In genomic region chrX:2345562-2345961, GRCh38 we compare ENCODE assay signal across 6 cellular contexts.
"Had no signal": no experiment of that assay in that cellular context is flagged by ENCODE, and none has a peak within 500 bp of the region (broad histone marks: within the 10 kb centered on the region; RNA-seq: fewer than 3 reads in every experiment).

No MANE protein-coding gene starts in this region.

- H3K36me3 ChIP-seq: HAP-1 had no signal

- H3K27ac ChIP-seq: GM23248 had no signal

- H3K9me3 ChIP-seq: HAP-1 had no signal

- H3K27me3 Mint-ChIP-seq: IgD-negative memory B cell had no signal

- H3K4me1 ChIP-seq: HAP-1 had no signal

- DNase-seq: GM23248, GOT3, H7, KG1 had no signal

- H3K27ac Mint-ChIP-seq: IgD-negative memory B cell had no signal

- H3K4me3 ChIP-seq: GM23248, HAP-1 had no signal
